ENCODE assay signal across 1 cellular context in genomic region chr17:78387982-78388941, GRCh38.
TF ChIP-seq lines count a peak whose summit lies in the region.

No MANE protein-coding gene starts in this region.

TF ChIP-seq in SK-N-SH treated with all-trans-retinoic acid at 6 μM for 48 hours, 23 proteins besides CTCF, POLR2A, EP300 and RAD21 (continued from another document):
- TF ChIP-seq BACH2 (CRISPR knock-in tag; IDR thresholded peaks at IDR 0.05; ENCODE audit: borderline replicate concordance), result no peak
- no peak for TF ChIP-seq ZNF8 (CRISPR knock-in tag; IDR thresholded peaks at IDR 0.05)
- no peak for TF ChIP-seq SNAI2 (CRISPR knock-in tag; IDR thresholded peaks at IDR 0.05)
- no peak for TF ChIP-seq ISL1 (CRISPR knock-in tag; IDR thresholded peaks at IDR 0.05)
